Comparison of ENCODE assay signal across 9 cellular contexts in the genomic region with DNA sequence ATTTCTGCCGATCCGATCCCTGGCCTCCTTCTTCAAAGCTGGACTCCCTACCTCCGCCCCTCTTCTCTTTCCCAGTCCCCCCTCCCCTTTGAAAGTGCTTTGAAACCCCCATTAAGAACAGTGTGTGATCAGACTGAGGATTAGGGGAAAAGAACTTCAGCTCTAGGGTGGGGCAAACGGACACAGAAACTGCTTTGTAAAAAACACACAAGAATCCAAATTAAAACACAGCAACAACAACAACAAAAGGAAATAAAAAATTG. TPM values are rescaled to one million over a fixed set of nuclear protein-coding genes. Genes with fewer than 3 reads are reported as not detected.
DNase-seq lines count a peak whose midpoint lies in the region; ATAC-seq and TF ChIP-seq lines count a peak whose summit lies in the region.
"Had no signal": no experiment of that assay in that cellular context is flagged by ENCODE, and none has a peak within 500 bp of the region (broad histone marks: within the 10 kb centered on the region; RNA-seq: fewer than 3 reads in every experiment).

No MANE protein-coding gene starts in this region.

- no peaks in the 10 kb centered on the region for H3K36me3 ChIP-seq in endocrine pancreas (ENCODE audit: control insufficient read depth, insufficient read depth, low read length)

- peak overlapping the region; percentile 82 for H3K4me3 ChIP-seq in AG10803 (ENCODE audit: low read length)
- H3K4me3 ChIP-seq in endocrine pancreas (ENCODE audit: control insufficient read depth, insufficient read depth, low read length): peak overlapping the region; percentile 99

- peaks cover 10% of the 10 kb centered on the region for H3K4me1 ChIP-seq in endocrine pancreas (ENCODE audit: control insufficient read depth, insufficient read depth, low read length)

- peak overlapping the region; percentile 95 for H3K9ac ChIP-seq in endocrine pancreas (ENCODE audit: control insufficient read depth, insufficient read depth, low read length)

- no peaks in the 10 kb centered on the region for H3K9me3 ChIP-seq in endocrine pancreas (ENCODE audit: control insufficient read depth, low read length)

- no peak for ATAC-seq in HG02623 (IDR thresholded peaks at IDR 0.05; ENCODE audit: unreplicated experiment)

- intact Hi-C loops in posterior vena cava (cut with DNase I): loop anchor here in 1 of 2 donors (10.0 kb wide), 1 partner anchor 295 kb away; no protein-coding TSS in a partner anchor

- H3K27me3 ChIP-seq in endocrine pancreas (ENCODE audit: control insufficient read depth, insufficient read depth, low read length): no peaks in the 10 kb centered on the region

- no peak for TF ChIP-seq CTCF in AG10803 (conservative IDR thresholded peaks at IDR 0.05; ENCODE audit: low read length)

- DNase-seq in AG10803 (ENCODE audit: low read depth): no peak
- peak; percentile 14 for DNase-seq in M059J (ENCODE audit: low read depth)
- peak; percentile 55 for DNase-seq in myocyte (ENCODE audit: low read depth)
- no peak for DNase-seq in stimulated activated CD4-positive, alpha-beta T cell treated with anti-CD3 and anti-CD28 coated beads, Interleukin-4, amount 100 ng/mL, for 1 hour
- no peak for DNase-seq in posterior vena cava (ENCODE audit: low spot score)
- DNase-seq in NCI-H446 (lab: John Stamatoyannopoulos, UW): no peak
- DNase-seq: GDM1 had no signal

RNA-seq across cellular contexts. Expression of gene SPRY2, which starts 1.4 kb away (rescaled TPM):
- 5.0 and 8.2 TPM in 2 replicates for total RNA-seq in M059J (2014; rRNA removed; shearing (Covaris generic))
- total RNA-seq in myocyte: 27.2 and 49.8 TPM in 2 replicates
- polyA plus RNA-seq in myocyte (2012): 38.6 TPM
- 10 to 100 TPM; 24.7 to 48.8 TPM for total RNA-seq in posterior vena cava

Comparison
In these comparisons a context has a peak if more than half of its experiments do, and no peak if none do; other contexts are left out.
1. DNase-seq: peak in M059J (single experiment) and myocyte (single experiment); none in AG10803 (single experiment), stimulated activated CD4-positive, alpha-beta T cell treated with anti-CD3 and anti-CD28 coated beads, Interleukin-4, amount 100 ng/mL, for 1 hour (single experiment), posterior vena cava (single experiment) and NCI-H446 (0 of 2).